In genomic region chr22:17570851-17571631, GRCh38 we compare ENCODE assay signal across 10 cellular contexts. TPM values are rescaled to one million over a fixed set of nuclear protein-coding genes. Genes with fewer than 3 reads are reported as not detected.
DNase-seq lines count a peak whose midpoint lies in the region; ATAC-seq and TF ChIP-seq lines count a peak whose summit lies in the region.
"Had no signal": no experiment of that assay in that cellular context is flagged by ENCODE, and none has a peak within 500 bp of the region (broad histone marks: within the 10 kb centered on the region; RNA-seq: fewer than 3 reads in every experiment).

No MANE protein-coding gene starts in this region.

- peaks cover 0 to 2% (median 0%) of the 10 kb centered on the region in 5 experiments for H3K9me3 Mint-ChIP-seq in brain

- peak overlapping the region; percentile 50 to 94 (median 92) for H3K27ac Mint-ChIP-seq in brain

- intact Hi-C loops in psoas muscle (cut with DNase I): no loop called here

- H3K36me3 Mint-ChIP-seq in brain: no peaks in the 10 kb centered on the region

- peak overlapping the region; percentile 57 for H3K4me3 ChIP-seq in psoas muscle

- H3K27me3 Mint-ChIP-seq in brain: peaks cover 2% of the 10 kb centered on the region

- peaks cover 21% of the 10 kb centered on the region for H3K4me1 ChIP-seq in psoas muscle

- no peaks in the 10 kb centered on the region for H3K36me3 ChIP-seq in psoas muscle (ENCODE audit: insufficient read depth in 1 of 2, low read depth in 1 of 2)

- H3K4me3 Mint-ChIP-seq in brain: peak overlapping the region; percentile 0 to 80 (median 45)

- 8 to 13% (median 9%) methylated on average over 21 of the region's 21 CpGs for WGBS in psoas muscle, 3 donors

- TF ChIP-seq CTCF in brain (conservative IDR thresholded peaks at IDR 0.05) (no peak), psoas muscle (IDR thresholded peaks at IDR 0.05) (no peak)

- DNase-seq in EL (peak; percentile 88), hepatic stellate cell (ENCODE audit: low spot score) (peak; percentile 73), psoas muscle (peak; percentile 90 to 95), T1000 (lab: John Stamatoyannopoulos, UW) (no peak), NCI-H2196 treated with DMSO at 0.1 percent for 48 hours (lab: John Stamatoyannopoulos, UW; ENCODE audit: unreplicated experiment) (no peak), NCI-H1417 treated with DMSO at 0.1 percent for 48 hours (lab: John Stamatoyannopoulos, UW) (no peak)
- DNase-seq: activated effector memory CD4-positive, alpha-beta T cell treated with Interleukin-2 at 50 U/mL for 16 hours; NCI-H748 treated with DMSO at 0.1 percent for 48 hours had no signal

- ATAC-seq in psoas muscle (peak; percentile 62 to 88 (median 87)), GM19395 (IDR thresholded peaks at IDR 0.05; ENCODE audit: unreplicated experiment) (no peak)

- H3K27ac ChIP-seq in psoas muscle: peak overlapping the region; percentile 77

- H3K4me1 Mint-ChIP-seq in brain: peaks cover 52% of the 10 kb centered on the region

- no peaks in the 10 kb centered on the region for H3K9me3 ChIP-seq in psoas muscle

- no peaks in the 10 kb centered on the region for H3K27me3 ChIP-seq in psoas muscle (ENCODE audit: insufficient read depth in 3 of 3, low read length in 2 of 3)

RNA-seq across cellular contexts. Expression of gene SLC25A18, which starts 7.7 kb away (rescaled TPM):
- 40.2 TPM for polyA plus RNA-seq in brain (ENCODE audit: insufficient read depth, low read depth, low replicate concordance)
- 10 to 100 TPM in 1 of 4 donors, 1 to 10 TPM in 1, under 1 TPM in 2; 0.56 to 10.4 (median 5.0) TPM for total RNA-seq in psoas muscle
- 1 to 10 TPM; 5.5 to 6.9 (median 5.7) TPM for polyA plus RNA-seq in psoas muscle

RNA-seq across cellular contexts. Expression of gene ATP6V1E1, which starts 57.5 kb away (rescaled TPM):
- 250 TPM for polyA plus RNA-seq in brain (ENCODE audit: insufficient read depth, low read depth, low replicate concordance)
- 100 to 1,000 TPM; 122 to 185 (median 142) TPM for total RNA-seq in psoas muscle
- 100 to 1,000 TPM; 158 to 263 (median 210) TPM for polyA plus RNA-seq in psoas muscle

Comparison
In these comparisons a context has a peak if more than half of its experiments do, and no peak if none do; other contexts are left out.
1. DNase-seq: peak in EL (single experiment), hepatic stellate cell (single experiment) and psoas muscle (2 of 2); none in T1000 (single experiment), NCI-H2196 treated with DMSO at 0.1 percent for 48 hours (single experiment) and NCI-H1417 treated with DMSO at 0.1 percent for 48 hours (single experiment).